11 cellular contexts compared by ENCODE assay signal in the genomic region with DNA sequence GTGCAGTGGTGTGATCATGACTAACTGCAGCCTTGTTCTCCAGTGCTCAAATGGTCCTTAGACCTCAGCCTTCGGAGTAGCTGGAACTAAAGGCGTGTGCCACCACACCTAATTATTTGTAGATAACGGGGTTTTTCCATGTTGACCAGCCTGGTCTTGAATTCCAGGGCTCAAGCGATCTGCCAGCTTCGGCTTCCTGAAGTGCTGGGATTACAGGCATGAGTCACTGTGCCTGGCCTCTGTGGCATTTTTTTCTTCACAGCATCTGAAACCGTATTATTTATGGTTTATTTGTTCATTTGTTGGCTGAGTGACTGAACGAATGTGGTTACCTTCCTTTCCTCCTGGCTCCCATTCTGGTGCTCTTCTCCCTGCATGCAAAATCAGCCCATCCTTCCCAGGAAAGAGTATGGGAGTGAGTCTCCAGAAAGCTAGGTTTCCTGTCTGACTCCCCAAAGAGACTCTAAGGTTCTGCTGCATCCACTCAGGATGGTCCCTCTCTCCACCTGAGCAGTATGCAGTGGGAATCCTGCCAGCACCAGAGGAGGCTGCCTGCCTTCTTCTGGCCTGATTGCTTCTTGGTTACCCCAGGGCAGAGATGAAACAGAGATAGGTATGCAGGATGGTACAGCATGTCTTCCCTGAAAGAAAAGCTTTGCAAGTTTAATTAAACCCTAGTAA.
DNase-seq lines count a peak whose midpoint lies in the region; ATAC-seq and TF ChIP-seq lines count a peak whose summit lies in the region.
"Had no signal": no experiment of that assay in that cellular context is flagged by ENCODE, and none has a peak within 500 bp of the region (broad histone marks: within the 10 kb centered on the region; RNA-seq: fewer than 3 reads in every experiment).

No MANE protein-coding gene starts in this region.

- H4K20me1 ChIP-seq in SK-N-SH (ENCODE audit: insufficient read depth), result no peaks in the 10 kb centered on the region

- H3K9me2 ChIP-seq in SK-N-SH, result no peaks in the 10 kb centered on the region

- peak; percentile 3 for DNase-seq in ELR (ENCODE audit: low read depth)
- DNase-seq in SK-N-SH, result no peak
- peak; percentile 38 for DNase-seq in fibroblast of mammary gland (ENCODE audit: low read depth)
- DNase-seq in globus pallidus (ENCODE audit: low spot score), result no peak
- DNase-seq: activated CD8-positive, alpha-beta T cell treated with anti-CD3 and anti-CD28 coated beads for 36 hours; CD4-positive, alpha-beta memory T cell; NCI-H1436 treated with DMSO at 0.1 percent for 48 hours had no signal

- H3K79me2 ChIP-seq in SK-N-SH (ENCODE audit: insufficient read depth), result no peaks in the 10 kb centered on the region

- H2AFZ ChIP-seq in SK-N-SH (ENCODE audit: low read depth), result peak overlapping the region; percentile 86

- WGBS in SK-N-SH (ENCODE audit: low lambda C conversion rate), result 7% methylated on average over 7 of the region's 7 CpGs

- H3K27me3 ChIP-seq in SK-N-SH (ENCODE audit: insufficient read depth), result no peaks in the 10 kb centered on the region
- no peaks in the 10 kb centered on the region for H3K27me3 ChIP-seq in skeletal muscle satellite cell (ENCODE audit: control insufficient read depth, insufficient read depth, low read length)

- peaks cover 15% of the 10 kb centered on the region for H3F3A ChIP-seq in SK-N-SH (replicated peaks; ENCODE audit: insufficient read depth)

- H3K4me1 ChIP-seq in SK-N-SH (ENCODE audit: control insufficient read depth in 1 of 2, insufficient read depth in 2 of 2, low read depth in 1 of 2, low read length in 1 of 2) (peaks cover 10 to 20% of the 10 kb centered on the region in 2 experiments), skeletal muscle satellite cell (ENCODE audit: control insufficient read depth, insufficient read depth, low read length) (peaks cover 6% of the 10 kb centered on the region)

- ATAC-seq in HG03108 (IDR thresholded peaks at IDR 0.05; ENCODE audit: unreplicated experiment) (no peak), GM18907 (IDR thresholded peaks at IDR 0.05; ENCODE audit: unreplicated experiment) (no peak), GM18502 (IDR thresholded peaks at IDR 0.05; ENCODE audit: poor library complexity, unreplicated experiment) (no peak)
- ATAC-seq: activated CD8-positive, alpha-beta T cell treated with anti-CD3 and anti-CD28 coated beads for 36 hours had no signal

- POLR2A ChIA-PET in SK-N-SH (lab: Yijun Ruan, JAX), result no interaction called here

- peak overlapping the region; percentile 57; the same call in 1 of the 2 replicates for H3K9ac ChIP-seq in SK-N-SH
- no peak overlapping the region for H3K9ac ChIP-seq in skeletal muscle satellite cell (ENCODE audit: low read depth, low read length)

- H3K4me2 ChIP-seq in SK-N-SH (peak overlapping the region; percentile 70), skeletal muscle satellite cell (ENCODE audit: low read length) (peak overlapping the region; percentile 77)

- CTCF ChIA-PET in SK-N-SH (lab: Yijun Ruan, JAX), result interaction anchor here (1.1 kb wide), 1 partner anchor 9 kb away, joined by 4 read pairs; no protein-coding TSS in a partner anchor

- peak in 1 of 2 experiments; percentile 88; a peak in 2 of 4 replicates for TF ChIP-seq EP300 in SK-N-SH (IDR thresholded peaks at IDR 0.05; ENCODE audit: borderline replicate concordance in 1 of 2, low read depth in 1 of 2, low read length in 1 of 2)

- no peaks in the 10 kb centered on the region for H3K36me3 ChIP-seq in SK-N-SH (replicated peaks in 1 of 2; ENCODE audit: control insufficient read depth in 1 of 2, insufficient read depth in 2 of 2, low read length in 1 of 2)
- no peaks in the 10 kb centered on the region for H3K36me3 ChIP-seq in skeletal muscle satellite cell (ENCODE audit: insufficient read depth, low read length)

- peak overlapping the region; percentile 64 to 84 for H3K27ac ChIP-seq in SK-N-SH (ENCODE audit: low read depth in 2 of 2, low read length in 1 of 2)

- H3K4me3 ChIP-seq in SK-N-SH (ENCODE audit: low read depth in 2 of 2, low read length in 1 of 2), result peak overlapping the region in 1 of 2 experiments; percentile 26; a peak in 2 of 4 replicates
- H3K4me3 ChIP-seq in fibroblast of mammary gland (ENCODE audit: control insufficient read depth, low read depth, low read length), result no peak overlapping the region
- no peak overlapping the region for H3K4me3 ChIP-seq in skeletal muscle satellite cell (ENCODE audit: low read length)

- no peaks in the 10 kb centered on the region for H3K9me3 ChIP-seq in SK-N-SH
- no peaks in the 10 kb centered on the region for H3K9me3 ChIP-seq in skeletal muscle satellite cell (replicated peaks; ENCODE audit: low read length)

- TF ChIP-seq RAD21 in SK-N-SH (IDR thresholded peaks at IDR 0.05; ENCODE audit: low read length), result no peak

- no peak for TF ChIP-seq CTCF in SK-N-SH (IDR thresholded peaks at IDR 0.05)
- TF ChIP-seq CTCF in fibroblast of mammary gland (conservative IDR thresholded peaks at IDR 0.05; ENCODE audit: control insufficient read depth, insufficient read depth, low read depth, low read length), result no peak

TF ChIP-seq in SK-N-SH, 30 proteins besides CTCF, POLR2A, EP300 and RAD21 (continues in another document):
- TF ChIP-seq SIN3A (IDR thresholded peaks at IDR 0.05; ENCODE audit: borderline replicate concordance, low read depth, low read length), result no peak
- 0 out of 2 replicates have a peak, but pooled peaks have one; percentile 39 for TF ChIP-seq FOXM1 (IDR thresholded peaks at IDR 0.05; ENCODE audit: low read depth)
- peak; percentile 94 for TF ChIP-seq FOSL2 (IDR thresholded peaks at IDR 0.05; ENCODE audit: borderline replicate concordance, low read depth)
- TF ChIP-seq JUND (IDR thresholded peaks at IDR 0.05), result peak; percentile 90
- TF ChIP-seq, protein P1, sequence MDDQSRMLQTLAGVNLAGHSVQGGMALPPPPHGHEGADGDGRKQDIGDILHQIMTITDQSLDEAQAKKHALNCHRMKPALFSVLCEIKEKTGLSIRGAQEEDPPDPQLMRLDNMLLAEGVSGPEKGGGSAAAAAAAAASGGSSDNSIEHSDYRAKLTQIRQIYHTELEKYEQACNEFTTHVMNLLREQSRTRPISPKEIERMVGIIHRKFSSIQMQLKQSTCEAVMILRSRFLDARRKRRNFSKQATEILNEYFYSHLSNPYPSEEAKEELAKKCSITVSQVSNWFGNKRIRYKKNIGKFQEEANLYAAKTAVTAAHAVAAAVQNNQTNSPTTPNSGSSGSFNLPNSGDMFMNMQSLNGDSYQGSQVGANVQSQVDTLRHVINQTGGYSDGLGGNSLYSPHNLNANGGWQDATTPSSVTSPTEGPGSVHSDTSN (IDR thresholded peaks at IDR 0.05), result peak; percentile 88
- TF ChIP-seq POLR2AphosphoS5 (IDR thresholded peaks at IDR 0.05; ENCODE audit: low read depth, low read length), result peak; percentile 39; the same call in 1 of the 2 replicates
- peak; percentile 26; the same call in 1 of the 2 replicates for TF ChIP-seq YY1 (IDR thresholded peaks at IDR 0.05; ENCODE audit: low read depth)
- TF ChIP-seq, protein P2, sequence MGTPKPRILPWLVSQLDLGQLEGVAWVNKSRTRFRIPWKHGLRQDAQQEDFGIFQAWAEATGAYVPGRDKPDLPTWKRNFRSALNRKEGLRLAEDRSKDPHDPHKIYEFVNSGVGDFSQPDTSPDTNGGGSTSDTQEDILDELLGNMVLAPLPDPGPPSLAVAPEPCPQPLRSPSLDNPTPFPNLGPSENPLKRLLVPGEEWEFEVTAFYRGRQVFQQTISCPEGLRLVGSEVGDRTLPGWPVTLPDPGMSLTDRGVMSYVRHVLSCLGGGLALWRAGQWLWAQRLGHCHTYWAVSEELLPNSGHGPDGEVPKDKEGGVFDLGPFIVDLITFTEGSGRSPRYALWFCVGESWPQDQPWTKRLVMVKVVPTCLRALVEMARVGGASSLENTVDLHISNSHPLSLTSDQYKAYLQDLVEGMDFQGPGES (IDR thresholded peaks at IDR 0.05; ENCODE audit: low read depth, low read length), result no peak
- peak; percentile 83 for TF ChIP-seq TCF12 (IDR thresholded peaks at IDR 0.05)
- TF ChIP-seq TEAD4 (IDR thresholded peaks at IDR 0.05; ENCODE audit: borderline replicate concordance, insufficient read depth), result peak; percentile 84
- TF ChIP-seq GATA2 (CRISPR knock-in tag; IDR thresholded peaks at IDR 0.05), result peak; percentile 56; the same call in 1 of the 2 replicates
- TF ChIP-seq, protein P3, sequence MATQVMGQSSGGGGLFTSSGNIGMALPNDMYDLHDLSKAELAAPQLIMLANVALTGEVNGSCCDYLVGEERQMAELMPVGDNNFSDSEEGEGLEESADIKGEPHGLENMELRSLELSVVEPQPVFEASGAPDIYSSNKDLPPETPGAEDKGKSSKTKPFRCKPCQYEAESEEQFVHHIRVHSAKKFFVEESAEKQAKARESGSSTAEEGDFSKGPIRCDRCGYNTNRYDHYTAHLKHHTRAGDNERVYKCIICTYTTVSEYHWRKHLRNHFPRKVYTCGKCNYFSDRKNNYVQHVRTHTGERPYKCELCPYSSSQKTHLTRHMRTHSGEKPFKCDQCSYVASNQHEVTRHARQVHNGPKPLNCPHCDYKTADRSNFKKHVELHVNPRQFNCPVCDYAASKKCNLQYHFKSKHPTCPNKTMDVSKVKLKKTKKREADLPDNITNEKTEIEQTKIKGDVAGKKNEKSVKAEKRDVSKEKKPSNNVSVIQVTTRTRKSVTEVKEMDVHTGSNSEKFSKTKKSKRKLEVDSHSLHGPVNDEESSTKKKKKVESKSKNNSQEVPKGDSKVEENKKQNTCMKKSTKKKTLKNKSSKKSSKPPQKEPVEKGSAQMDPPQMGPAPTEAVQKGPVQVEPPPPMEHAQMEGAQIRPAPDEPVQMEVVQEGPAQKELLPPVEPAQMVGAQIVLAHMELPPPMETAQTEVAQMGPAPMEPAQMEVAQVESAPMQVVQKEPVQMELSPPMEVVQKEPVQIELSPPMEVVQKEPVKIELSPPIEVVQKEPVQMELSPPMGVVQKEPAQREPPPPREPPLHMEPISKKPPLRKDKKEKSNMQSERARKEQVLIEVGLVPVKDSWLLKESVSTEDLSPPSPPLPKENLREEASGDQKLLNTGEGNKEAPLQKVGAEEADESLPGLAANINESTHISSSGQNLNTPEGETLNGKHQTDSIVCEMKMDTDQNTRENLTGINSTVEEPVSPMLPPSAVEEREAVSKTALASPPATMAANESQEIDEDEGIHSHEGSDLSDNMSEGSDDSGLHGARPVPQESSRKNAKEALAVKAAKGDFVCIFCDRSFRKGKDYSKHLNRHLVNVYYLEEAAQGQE (IDR thresholded peaks at IDR 0.05; ENCODE audit: low read depth, low read length), result no peak; the same call in 1 of the 2 replicates
- TF ChIP-seq, protein P4, sequence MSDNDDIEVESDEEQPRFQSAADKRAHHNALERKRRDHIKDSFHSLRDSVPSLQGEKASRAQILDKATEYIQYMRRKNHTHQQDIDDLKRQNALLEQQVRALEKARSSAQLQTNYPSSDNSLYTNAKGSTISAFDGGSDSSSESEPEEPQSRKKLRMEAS (IDR thresholded peaks at IDR 0.05; ENCODE audit: low read depth), result peak; percentile 63
- no peak for TF ChIP-seq FOXJ3 (CRISPR knock-in tag; IDR thresholded peaks at IDR 0.05)
- no peak for TF ChIP-seq CHD2 (IDR thresholded peaks at IDR 0.05; ENCODE audit: low read length, partially characterized antibody)
- TF ChIP-seq ELF1 (IDR thresholded peaks at IDR 0.05), result peak; percentile 19; the same call in 1 of the 2 replicates
- TF ChIP-seq MXI1 (IDR thresholded peaks at IDR 0.05; ENCODE audit: low read depth, low read length), result no peak

Comparison
In these comparisons a context has a peak if more than half of its experiments do, and no peak if none do; other contexts are left out.
1. DNase-seq: peak in ELR (single experiment) and fibroblast of mammary gland (single experiment); none in SK-N-SH (single experiment) and globus pallidus (single experiment).